Comparison of ENCODE assay signal across 27 cellular contexts in the genomic region with DNA sequence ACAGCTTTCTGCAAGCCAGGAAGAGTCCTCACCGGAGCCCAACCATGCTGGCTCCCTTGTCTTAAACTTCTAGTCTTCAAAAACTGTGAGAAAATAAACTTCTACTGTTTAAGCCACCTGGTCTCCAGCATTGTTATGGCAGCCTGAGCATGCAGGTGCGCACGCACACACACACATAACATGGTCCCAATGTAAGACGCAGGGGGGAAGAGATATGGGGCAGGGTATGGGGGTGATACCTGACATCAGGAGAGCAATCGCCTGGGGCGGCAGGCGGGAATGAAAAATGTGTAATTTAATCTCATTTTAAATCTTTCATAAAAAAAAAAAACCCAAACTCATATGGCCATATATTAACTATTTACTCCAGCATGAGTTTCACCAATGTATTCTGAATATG. TPM values are rescaled to one million over a fixed set of nuclear protein-coding genes. Genes with fewer than 3 reads are reported as not detected.
"Had no signal": no experiment of that assay in that cellular context is flagged by ENCODE, and none has a peak within 500 bp of the region (broad histone marks: within the 10 kb centered on the region; RNA-seq: fewer than 3 reads in every experiment).

No MANE protein-coding gene starts in this region.

- DNase-seq: colonic mucosa; effector CD8-positive, alpha-beta T cell; heart left ventricle; hippocampal formation; left colon; left ventricle myocardium superior; mesenchymal stem cell; naive B cell; occipital lobe; psoas muscle; retina; right lobe of liver; stimulated activated naive CD4-positive, alpha-beta T cell treated with Interleukin-2 at 50 U/mL for 16 hours; thyroid gland had no signal

- H3K27me3 Mint-ChIP-seq: naive B cell, type B pancreatic cell had no signal

- H3K9me3 Mint-ChIP-seq: naive B cell, nephron, type B pancreatic cell had no signal

- H3K36me3 Mint-ChIP-seq: naive B cell had no signal

- H3K4me3 ChIP-seq: colonic mucosa, heart left ventricle, lung, psoas muscle, right lobe of liver, suprapubic skin, thyroid gland had no signal

- FAIRE-seq: endometrium, frontal cortex, urothelium cell line had no signal

- H3K27me3 ChIP-seq: colonic mucosa, heart left ventricle, right lobe of liver, suprapubic skin, thyroid gland had no signal

- ATAC-seq: esophagus mucosa, left colon, left ventricle myocardium superior, psoas muscle had no signal

- H3K4me3 Mint-ChIP-seq: naive B cell, nephron, type B pancreatic cell had no signal

- H3K36me3 ChIP-seq: colonic mucosa, right lobe of liver, suprapubic skin, thyroid gland had no signal

- H3K9me3 ChIP-seq: colonic mucosa, heart left ventricle, psoas muscle, right lobe of liver, suprapubic skin, thyroid gland had no signal

- H3K27ac ChIP-seq: colonic mucosa, heart left ventricle, parathyroid adenoma, psoas muscle, right lobe of liver, suprapubic skin, thyroid gland had no signal

- H3K27ac Mint-ChIP-seq: naive B cell, nephron, type B pancreatic cell had no signal

- H3K4me1 ChIP-seq: colonic mucosa, heart left ventricle, parathyroid adenoma, psoas muscle, suprapubic skin, thyroid gland had no signal

RNA-seq across cellular contexts. Expression of gene HJURP, which starts 18.0 kb away (rescaled TPM):
- total RNA-seq: psoas muscle had no signal

RNA-seq across cellular contexts. Expression of gene MROH2A, which starts 58.2 kb away (rescaled TPM):
- total RNA-seq: colonic mucosa, dermis microvascular lymphatic vessel endothelial cell, fibroblast of lung, frontal cortex, glomerular endothelial cell, kidney epithelial cell, left ventricle myocardium superior, occipital lobe, psoas muscle, suprapubic skin had no signal
- polyA plus RNA-seq: fibroblast of lung, heart left ventricle, lung, psoas muscle had no signal
